Comparison of ENCODE assay signal across 7 cellular contexts in the genomic region with DNA sequence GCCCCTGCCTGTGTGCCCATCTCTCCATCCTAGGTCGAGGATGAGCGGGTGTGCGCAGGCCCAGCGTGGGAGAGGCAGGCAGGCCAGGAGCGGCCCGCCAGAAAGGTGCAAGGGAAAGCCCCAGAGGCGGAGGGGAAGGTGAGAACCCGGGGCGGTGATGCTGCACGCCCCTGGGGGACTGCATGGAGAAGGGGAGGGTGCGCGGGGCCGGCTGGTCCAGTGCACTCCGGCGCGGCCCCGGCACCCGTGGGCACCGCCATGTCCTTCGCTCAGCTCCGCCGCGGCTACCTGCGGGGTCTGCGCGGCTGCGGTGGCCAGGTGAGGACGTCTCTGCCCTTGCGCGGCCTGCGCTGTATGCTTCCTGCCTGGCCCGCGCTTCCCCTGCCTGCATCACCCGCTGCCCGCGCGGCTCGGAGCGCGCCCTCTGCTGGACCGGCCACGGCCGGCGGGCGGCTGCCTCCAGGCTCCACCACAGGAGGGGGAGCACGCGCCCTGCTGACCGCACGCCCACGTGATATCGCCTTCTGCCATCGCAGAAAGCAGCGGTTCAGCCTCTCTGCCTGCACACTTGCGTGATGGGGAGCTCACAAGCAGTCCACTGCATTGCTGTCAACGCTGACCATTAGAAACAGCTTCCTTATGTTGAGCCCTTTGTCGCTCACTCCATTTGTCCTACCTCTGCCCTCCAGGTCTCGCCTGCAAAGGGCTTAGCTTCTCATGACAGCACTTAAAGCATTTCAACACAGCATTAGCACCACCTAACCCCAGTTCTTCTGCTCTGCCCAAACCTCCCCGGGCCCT.
DNase-seq lines count a peak whose midpoint lies in the region; ATAC-seq, FAIRE-seq and TF ChIP-seq lines count a peak whose summit lies in the region.

No MANE protein-coding gene starts in this region.

- DNase-seq in GM18507 (ENCODE audit: extremely low spot score, insufficient read length, low read depth) (peak; percentile 44), NCI-H524 (lab: John Stamatoyannopoulos, UW) (peak; percentile 15 to 58), foreskin fibroblast (peak; percentile 63 to 82), occipital lobe (lab: John Stamatoyannopoulos, UW) (peak; percentile 75), stromal cell of bone marrow (ENCODE audit: low read depth) (peak; percentile 53)
- peak; percentile 62 for DNase-seq in activated T-helper 2 cell treated with anti-CD3 and anti-CD28 coated beads, Interferon-gamma antibody, Interleukin-2, Interleukin-4, amounts not matched to agents 10 μg/mL and 5 μg/mL and 100 μg/mL, durations not matched to agents 14 hours and 24 hours and 36 hours (ENCODE audit: low spot score)

- intact Hi-C loops in activated T-helper 2 cell treated with anti-CD3 and anti-CD28 coated beads, Interferon-gamma antibody, Interleukin-2, Interleukin-4, amounts not matched to agents 10 μg/mL and 5 μg/mL and 100 μg/mL, durations not matched to agents 14 hours and 24 hours and 36 hours (cut with micrococcal nuclease) = loop anchor here (1.0 to 5.0 kb wide), 2 partner anchors 619 to 640 kb away; no protein-coding TSS in a partner anchor

- peak; percentile 63 for ATAC-seq in HG02870 (IDR thresholded peaks at IDR 0.05; ENCODE audit: unreplicated experiment)

- peaks cover 7% of the 10 kb centered on the region for H3K4me1 Mint-ChIP-seq in activated T-helper 2 cell treated with anti-CD3 and anti-CD28 coated beads, Interferon-gamma antibody, Interleukin-2, Interleukin-4, amounts not matched to agents 10 μg/mL and 5 μg/mL and 100 μg/mL, durations not matched to agents 14 hours and 24 hours and 36 hours (ENCODE audit: low read depth)

- H3K27me3 Mint-ChIP-seq in activated T-helper 2 cell treated with anti-CD3 and anti-CD28 coated beads, Interferon-gamma antibody, Interleukin-2, Interleukin-4, amounts not matched to agents 10 μg/mL and 5 μg/mL and 100 μg/mL, durations not matched to agents 14 hours and 24 hours and 36 hours (ENCODE audit: low read depth) = peaks cover 12% of the 10 kb centered on the region

- H3K9me3 Mint-ChIP-seq in activated T-helper 2 cell treated with anti-CD3 and anti-CD28 coated beads, Interferon-gamma antibody, Interleukin-2, Interleukin-4, amounts not matched to agents 10 μg/mL and 5 μg/mL and 100 μg/mL, durations not matched to agents 14 hours and 24 hours and 36 hours = no peaks in the 10 kb centered on the region

- no peak overlapping the region for H3K4me3 Mint-ChIP-seq in activated T-helper 2 cell treated with anti-CD3 and anti-CD28 coated beads, Interferon-gamma antibody, Interleukin-2, Interleukin-4, amounts not matched to agents 10 μg/mL and 5 μg/mL and 100 μg/mL, durations not matched to agents 14 hours and 24 hours and 36 hours (ENCODE audit: low read depth)

- H3K27ac Mint-ChIP-seq in activated T-helper 2 cell treated with anti-CD3 and anti-CD28 coated beads, Interferon-gamma antibody, Interleukin-2, Interleukin-4, amounts not matched to agents 10 μg/mL and 5 μg/mL and 100 μg/mL, durations not matched to agents 14 hours and 24 hours and 36 hours = no peak overlapping the region

- no peaks in the 10 kb centered on the region for H3K36me3 Mint-ChIP-seq in activated T-helper 2 cell treated with anti-CD3 and anti-CD28 coated beads, Interferon-gamma antibody, Interleukin-2, Interleukin-4, amounts not matched to agents 10 μg/mL and 5 μg/mL and 100 μg/mL, durations not matched to agents 14 hours and 24 hours and 36 hours (ENCODE audit: low read depth)

- no peak overlapping the region for H3K4me3 ChIP-seq in foreskin fibroblast (ENCODE audit: low read depth in 1 of 2, low read length in 2 of 2)

- FAIRE-seq in GM18507 (lab: Jason Lieb, UNC) = peak; percentile 68

- peak; percentile 90 for TF ChIP-seq CTCF in foreskin fibroblast (IDR thresholded peaks at IDR 0.05; ENCODE audit: low read depth, low read length)
